39 cellular contexts compared by ENCODE assay signal in the genomic region with DNA sequence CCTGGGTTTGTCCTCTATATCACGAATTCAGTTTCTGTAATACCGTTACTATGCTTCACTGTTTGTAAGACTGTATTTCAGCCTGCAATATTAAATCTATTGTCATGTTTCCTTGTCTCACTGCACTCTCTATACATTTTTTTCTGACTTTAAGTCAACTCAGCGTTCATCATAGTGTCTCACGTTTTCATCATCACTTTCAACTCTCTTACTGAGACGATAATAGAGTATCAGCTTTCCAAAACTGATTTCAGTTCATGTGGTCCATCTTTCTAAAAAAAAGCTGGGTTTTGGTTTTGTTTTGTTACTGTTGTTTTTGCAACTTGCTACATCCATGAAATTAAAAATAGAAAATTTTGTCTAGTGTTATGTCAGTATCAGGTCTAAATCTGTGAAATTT.
"Had no signal": no experiment of that assay in that cellular context is flagged by ENCODE, and none has a peak within 500 bp of the region (broad histone marks: within the 10 kb centered on the region; RNA-seq: fewer than 3 reads in every experiment).

No MANE protein-coding gene starts in this region.

- ATAC-seq: activated naive CD4-positive, alpha-beta T cell treated with anti-CD3 and anti-CD28 coated beads, Interleukin-2, amount 50 U/mL, for 72 hours; activated naive CD8-positive, alpha-beta T cell treated with anti-CD3 and anti-CD28 coated beads, Interleukin-2, amount 50 U/mL, for 24 hours; activated T-cell treated with anti-CD3 and anti-CD28 coated beads, Interleukin-2, amount 50 U/mL, for 4 hours; activated T-cell treated with anti-CD3 and anti-CD28 coated beads, Interleukin-2, amount 50 U/mL, for 72 hours; activated T-helper 17 cell treated with anti-CD3 and anti-CD28 coated beads, Interleukin-2, amount 50 U/mL, for 72 hours; body of pancreas had no signal

- H3K27me3 ChIP-seq: adrenal gland, ascending aorta, body of pancreas, brain microvascular endothelial cell, cardiac muscle cell had no signal

- DNase-seq: activated effector memory CD4-positive, alpha-beta T cell treated with anti-CD3 and anti-CD28 coated beads, Interleukin-2, amount 50 U/mL, for 16 hours; activated effector memory CD4-positive, alpha-beta T cell treated with Interleukin-2 at 50 U/mL for 16 hours; activated gamma-delta T cell; activated gamma-delta T cell treated with Interleukin-2 at 50 U/mL for 16 hours; activated naive CD4-positive, alpha-beta T cell; activated naive CD4-positive, alpha-beta T cell treated with anti-CD3 and anti-CD28 coated beads for 36 hours; activated naive CD4-positive, alpha-beta T cell treated with anti-CD3 and anti-CD28 coated beads, Interleukin-2, amount 10 ng/mL, durations not matched to agents 7 days and 5 days; activated naive CD4-positive, alpha-beta T cell treated with anti-CD3 and anti-CD28 coated beads, Interleukin-2, amount 50 U/mL, for 16 hours; activated naive CD4-positive, alpha-beta T cell treated with Interleukin-2 at 50 U/mL for 16 hours; activated naive CD8-positive, alpha-beta T cell treated with anti-CD3 and anti-CD28 coated beads for 36 hours; activated naive CD8-positive, alpha-beta T cell treated with anti-CD3 and anti-CD28 coated beads, Interleukin-2, amount 10 ng/mL, durations not matched to agents 7 days and 5 days; activated naive CD8-positive, alpha-beta T cell treated with anti-CD3 and anti-CD28 coated beads, Interleukin-2, amount 50 U/mL, for 24 hours; activated T-cell treated with anti-CD3 and anti-CD28 coated beads, Interleukin-2, amount 50 U/mL, for 24 hours; activated T-cell treated with anti-CD3 and anti-CD28 coated beads, Interleukin-2, amount 50 U/mL, for 4 hours; activated T-cell treated with anti-CD3 and anti-CD28 coated beads, Interleukin-2, amount 50 U/mL, for 48 hours; activated T-cell treated with anti-CD3 and anti-CD28 coated beads, Interleukin-2, amount 50 U/mL, for 72 hours; adrenal gland; amniotic stem cell; amygdala; anterior cingulate cortex; aorta; body of pancreas; brain microvascular endothelial cell; caudate nucleus; central memory CD4-positive, alpha-beta T cell; cerebellar nuclear complex had no signal

- H3K36me3 Mint-ChIP-seq: activated naive CD4-positive, alpha-beta T cell treated with anti-CD3 and anti-CD28 coated beads, Interleukin-2, amount 10 ng/mL, durations not matched to agents 7 days and 5 days; activated naive CD4-positive, alpha-beta T cell treated with anti-CD3 and anti-CD28 coated beads, Interleukin-2, amount 50 U/mL, for 24 hours; activated naive CD4-positive, alpha-beta T cell treated with anti-CD3 and anti-CD28 coated beads, Interleukin-2, amount 50 U/mL, for 72 hours; activated naive CD8-positive, alpha-beta T cell; activated naive CD8-positive, alpha-beta T cell treated with anti-CD3 and anti-CD28 coated beads for 36 hours; activated naive CD8-positive, alpha-beta T cell treated with anti-CD3 and anti-CD28 coated beads, Interleukin-2, amount 10 ng/mL, durations not matched to agents 7 days and 5 days; brain had no signal

- H3K27ac ChIP-seq: adrenal gland, ascending aorta, body of pancreas, brain microvascular endothelial cell, breast epithelium, cardiac muscle cell had no signal

- FAIRE-seq: bronchial epithelial cell, colon had no signal

- H3K9me3 ChIP-seq: adrenal gland, ascending aorta, body of pancreas had no signal

- H3K4me1 ChIP-seq: adrenal gland, ascending aorta, body of pancreas, breast epithelium had no signal

- H3K4me3 Mint-ChIP-seq: activated naive CD4-positive, alpha-beta T cell treated with anti-CD3 and anti-CD28 coated beads for 36 hours; activated naive CD4-positive, alpha-beta T cell treated with anti-CD3 and anti-CD28 coated beads, Interleukin-2, amount 10 ng/mL, durations not matched to agents 7 days and 5 days; activated naive CD4-positive, alpha-beta T cell treated with anti-CD3 and anti-CD28 coated beads, Interleukin-2, amount 50 U/mL, for 24 hours; activated naive CD8-positive, alpha-beta T cell; activated naive CD8-positive, alpha-beta T cell treated with anti-CD3 and anti-CD28 coated beads for 36 hours; activated naive CD8-positive, alpha-beta T cell treated with anti-CD3 and anti-CD28 coated beads, Interleukin-2, amount 10 ng/mL, durations not matched to agents 7 days and 5 days; activated naive CD8-positive, alpha-beta T cell treated with anti-CD3 and anti-CD28 coated beads, Interleukin-2, amount 50 U/mL, for 24 hours; activated T-cell treated with anti-CD3 and anti-CD28 coated beads, Interleukin-2, amount 50 U/mL, for 24 hours; activated T-cell treated with anti-CD3 and anti-CD28 coated beads, Interleukin-2, amount 50 U/mL, for 4 hours; activated T-cell treated with anti-CD3 and anti-CD28 coated beads, Interleukin-2, amount 50 U/mL, for 72 hours; activated T-helper 1 cell treated with anti-CD3 and anti-CD28 coated beads, Interleukin-12 subunit alpha, Interleukin-12 subunit beta, Interleukin-2, Interleukin-4 antibody, amounts not matched to agents 30 ng/mL and 10 ng/mL and 1 ng/mL, durations not matched to agents 14 hours and 24 hours and 36 hours; activated T-helper 17 cell treated with anti-CD3 and anti-CD28 coated beads, Interleukin-2, amount 50 U/mL, for 72 hours; brain; central memory CD8-positive, alpha-beta T cell had no signal

- H3K27me3 Mint-ChIP-seq: activated naive CD4-positive, alpha-beta T cell treated with anti-CD3 and anti-CD28 coated beads, Interleukin-2, amount 10 ng/mL, durations not matched to agents 7 days and 5 days; activated naive CD4-positive, alpha-beta T cell treated with anti-CD3 and anti-CD28 coated beads, Interleukin-2, amount 50 U/mL, for 24 hours; activated naive CD8-positive, alpha-beta T cell; activated naive CD8-positive, alpha-beta T cell treated with anti-CD3 and anti-CD28 coated beads for 36 hours; activated naive CD8-positive, alpha-beta T cell treated with anti-CD3 and anti-CD28 coated beads, Interleukin-2, amount 10 ng/mL, durations not matched to agents 7 days and 5 days; activated naive CD8-positive, alpha-beta T cell treated with anti-CD3 and anti-CD28 coated beads, Interleukin-2, amount 50 U/mL, for 24 hours; activated T-helper 17 cell treated with anti-CD3 and anti-CD28 coated beads, Interleukin-2, amount 50 U/mL, for 72 hours; central memory CD8-positive, alpha-beta T cell had no signal

- H3K4me1 Mint-ChIP-seq: activated naive CD4-positive, alpha-beta T cell treated with anti-CD3 and anti-CD28 coated beads, Interleukin-2, amount 10 ng/mL, durations not matched to agents 7 days and 5 days; activated naive CD4-positive, alpha-beta T cell treated with anti-CD3 and anti-CD28 coated beads, Interleukin-2, amount 50 U/mL, for 24 hours; activated naive CD8-positive, alpha-beta T cell treated with anti-CD3 and anti-CD28 coated beads for 36 hours; activated naive CD8-positive, alpha-beta T cell treated with anti-CD3 and anti-CD28 coated beads, Interleukin-2, amount 10 ng/mL, durations not matched to agents 7 days and 5 days; activated naive CD8-positive, alpha-beta T cell treated with anti-CD3 and anti-CD28 coated beads, Interleukin-2, amount 50 U/mL, for 24 hours; activated T-helper 17 cell treated with anti-CD3 and anti-CD28 coated beads, Interleukin-2, amount 50 U/mL, for 72 hours; brain; central memory CD8-positive, alpha-beta T cell had no signal

- H3K27ac Mint-ChIP-seq: activated naive CD4-positive, alpha-beta T cell treated with anti-CD3 and anti-CD28 coated beads for 36 hours; activated naive CD4-positive, alpha-beta T cell treated with anti-CD3 and anti-CD28 coated beads, Interleukin-2, amount 10 ng/mL, durations not matched to agents 7 days and 5 days; activated naive CD4-positive, alpha-beta T cell treated with anti-CD3 and anti-CD28 coated beads, Interleukin-2, amount 50 U/mL, for 24 hours; activated naive CD4-positive, alpha-beta T cell treated with anti-CD3 and anti-CD28 coated beads, Interleukin-2, amount 50 U/mL, for 72 hours; activated naive CD8-positive, alpha-beta T cell; activated naive CD8-positive, alpha-beta T cell treated with anti-CD3 and anti-CD28 coated beads for 36 hours; activated naive CD8-positive, alpha-beta T cell treated with anti-CD3 and anti-CD28 coated beads, Interleukin-2, amount 10 ng/mL, durations not matched to agents 7 days and 5 days; activated naive CD8-positive, alpha-beta T cell treated with anti-CD3 and anti-CD28 coated beads, Interleukin-2, amount 50 U/mL, for 24 hours; activated T-cell treated with anti-CD3 and anti-CD28 coated beads, Interleukin-2, amount 50 U/mL, for 24 hours; activated T-cell treated with anti-CD3 and anti-CD28 coated beads, Interleukin-2, amount 50 U/mL, for 72 hours; activated T-helper 1 cell treated with anti-CD3 and anti-CD28 coated beads, Interleukin-12 subunit alpha, Interleukin-12 subunit beta, Interleukin-2, Interleukin-4 antibody, amounts not matched to agents 30 ng/mL and 10 ng/mL and 1 ng/mL, durations not matched to agents 14 hours and 24 hours and 36 hours; activated T-helper 17 cell treated with anti-CD3 and anti-CD28 coated beads, Interleukin-2, amount 50 U/mL, for 72 hours; activated T-helper 2 cell treated with anti-CD3 and anti-CD28 coated beads, Interferon-gamma antibody, Interleukin-2, Interleukin-4, amounts not matched to agents 10 μg/mL and 5 μg/mL and 100 μg/mL, durations not matched to agents 14 hours and 24 hours and 36 hours; brain had no signal

- H3K9me3 Mint-ChIP-seq: activated naive CD4-positive, alpha-beta T cell treated with anti-CD3 and anti-CD28 coated beads for 36 hours; activated naive CD4-positive, alpha-beta T cell treated with anti-CD3 and anti-CD28 coated beads, Interleukin-2, amount 50 U/mL, for 24 hours; activated naive CD4-positive, alpha-beta T cell treated with anti-CD3 and anti-CD28 coated beads, Interleukin-2, amount 50 U/mL, for 72 hours; activated naive CD8-positive, alpha-beta T cell treated with anti-CD3 and anti-CD28 coated beads for 36 hours; activated naive CD8-positive, alpha-beta T cell treated with anti-CD3 and anti-CD28 coated beads, Interleukin-2, amount 10 ng/mL, durations not matched to agents 7 days and 5 days; activated naive CD8-positive, alpha-beta T cell treated with anti-CD3 and anti-CD28 coated beads, Interleukin-2, amount 50 U/mL, for 24 hours; activated T-cell treated with anti-CD3 and anti-CD28 coated beads, Interleukin-2, amount 50 U/mL, for 4 hours had no signal

- H3K4me3 ChIP-seq: adrenal gland, ascending aorta, body of pancreas, breast epithelium, cardiac muscle cell had no signal

- H3K36me3 ChIP-seq: adrenal gland, ascending aorta, brain microvascular endothelial cell, breast epithelium, cardiac muscle cell had no signal
